2 cellular contexts compared by ENCODE assay signal in the genomic region with DNA sequence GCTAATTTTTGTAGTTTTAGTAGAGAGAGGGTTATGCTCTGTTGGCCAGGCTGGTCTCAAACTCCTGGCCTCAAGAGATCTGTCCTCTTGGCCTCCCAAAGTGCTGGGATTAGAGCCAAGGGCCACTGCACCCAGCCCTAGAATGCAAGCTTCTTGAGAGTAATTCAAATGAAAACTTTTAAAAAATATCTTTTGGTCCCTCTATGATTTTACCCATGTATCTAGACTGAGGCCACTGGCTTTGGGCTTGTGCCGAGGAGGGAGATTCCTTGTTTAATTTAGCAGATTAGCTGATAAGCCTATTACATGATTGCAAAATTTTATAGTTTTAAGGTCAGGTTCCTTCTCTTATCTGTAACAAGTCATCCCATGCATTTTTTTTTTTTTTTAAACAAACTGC.
TF ChIP-seq lines count a peak whose summit lies in the region.

No MANE protein-coding gene starts in this region.

TF ChIP-seq in liver, 16 proteins besides CTCF, POLR2A, EP300 and RAD21 (continued from another document):
- TF ChIP-seq ZBTB33 (IDR thresholded peaks at IDR 0.05) (peak; percentile 25), HNF4A (conservative IDR thresholded peaks at IDR 0.05) (peak; percentile 48 to 64), NR2F2 (IDR thresholded peaks at IDR 0.05) (no peak), HNF4G (IDR thresholded peaks at IDR 0.05) (no peak), MAX (IDR thresholded peaks at IDR 0.05) (no peak), EGR1 (IDR thresholded peaks at IDR 0.05; ENCODE audit: low read depth in 2 of 2) (no peak), FOXA1 (IDR thresholded peaks at IDR 0.05) (peak; percentile 61), JUND (IDR thresholded peaks at IDR 0.05) (peak in 1 of 2 donors; percentile 29), FOXA2 (IDR thresholded peaks at IDR 0.05) (peak; percentile 72)
- TF ChIP-seq, protein P1, sequence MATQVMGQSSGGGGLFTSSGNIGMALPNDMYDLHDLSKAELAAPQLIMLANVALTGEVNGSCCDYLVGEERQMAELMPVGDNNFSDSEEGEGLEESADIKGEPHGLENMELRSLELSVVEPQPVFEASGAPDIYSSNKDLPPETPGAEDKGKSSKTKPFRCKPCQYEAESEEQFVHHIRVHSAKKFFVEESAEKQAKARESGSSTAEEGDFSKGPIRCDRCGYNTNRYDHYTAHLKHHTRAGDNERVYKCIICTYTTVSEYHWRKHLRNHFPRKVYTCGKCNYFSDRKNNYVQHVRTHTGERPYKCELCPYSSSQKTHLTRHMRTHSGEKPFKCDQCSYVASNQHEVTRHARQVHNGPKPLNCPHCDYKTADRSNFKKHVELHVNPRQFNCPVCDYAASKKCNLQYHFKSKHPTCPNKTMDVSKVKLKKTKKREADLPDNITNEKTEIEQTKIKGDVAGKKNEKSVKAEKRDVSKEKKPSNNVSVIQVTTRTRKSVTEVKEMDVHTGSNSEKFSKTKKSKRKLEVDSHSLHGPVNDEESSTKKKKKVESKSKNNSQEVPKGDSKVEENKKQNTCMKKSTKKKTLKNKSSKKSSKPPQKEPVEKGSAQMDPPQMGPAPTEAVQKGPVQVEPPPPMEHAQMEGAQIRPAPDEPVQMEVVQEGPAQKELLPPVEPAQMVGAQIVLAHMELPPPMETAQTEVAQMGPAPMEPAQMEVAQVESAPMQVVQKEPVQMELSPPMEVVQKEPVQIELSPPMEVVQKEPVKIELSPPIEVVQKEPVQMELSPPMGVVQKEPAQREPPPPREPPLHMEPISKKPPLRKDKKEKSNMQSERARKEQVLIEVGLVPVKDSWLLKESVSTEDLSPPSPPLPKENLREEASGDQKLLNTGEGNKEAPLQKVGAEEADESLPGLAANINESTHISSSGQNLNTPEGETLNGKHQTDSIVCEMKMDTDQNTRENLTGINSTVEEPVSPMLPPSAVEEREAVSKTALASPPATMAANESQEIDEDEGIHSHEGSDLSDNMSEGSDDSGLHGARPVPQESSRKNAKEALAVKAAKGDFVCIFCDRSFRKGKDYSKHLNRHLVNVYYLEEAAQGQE (IDR thresholded peaks at IDR 0.05), result no peak

TF ChIP-seq in HepG2, 621 proteins besides CTCF, POLR2A, EP300 and RAD21 (continued from another document):
- no peak for TF ChIP-seq ZFP36 (IDR thresholded peaks at IDR 0.05; ENCODE audit: borderline replicate concordance, low read depth, low read length, partially characterized antibody)
- no peak for TF ChIP-seq MLXIP (CRISPR knock-in tag; IDR thresholded peaks at IDR 0.05; ENCODE audit: borderline replicate concordance)
- no peak for TF ChIP-seq MAFG (CRISPR knock-in tag; IDR thresholded peaks at IDR 0.05)
- TF ChIP-seq MIER3 (CRISPR knock-in tag; IDR thresholded peaks at IDR 0.05; ENCODE audit: borderline replicate concordance), result no peak
- TF ChIP-seq, protein P2, sequence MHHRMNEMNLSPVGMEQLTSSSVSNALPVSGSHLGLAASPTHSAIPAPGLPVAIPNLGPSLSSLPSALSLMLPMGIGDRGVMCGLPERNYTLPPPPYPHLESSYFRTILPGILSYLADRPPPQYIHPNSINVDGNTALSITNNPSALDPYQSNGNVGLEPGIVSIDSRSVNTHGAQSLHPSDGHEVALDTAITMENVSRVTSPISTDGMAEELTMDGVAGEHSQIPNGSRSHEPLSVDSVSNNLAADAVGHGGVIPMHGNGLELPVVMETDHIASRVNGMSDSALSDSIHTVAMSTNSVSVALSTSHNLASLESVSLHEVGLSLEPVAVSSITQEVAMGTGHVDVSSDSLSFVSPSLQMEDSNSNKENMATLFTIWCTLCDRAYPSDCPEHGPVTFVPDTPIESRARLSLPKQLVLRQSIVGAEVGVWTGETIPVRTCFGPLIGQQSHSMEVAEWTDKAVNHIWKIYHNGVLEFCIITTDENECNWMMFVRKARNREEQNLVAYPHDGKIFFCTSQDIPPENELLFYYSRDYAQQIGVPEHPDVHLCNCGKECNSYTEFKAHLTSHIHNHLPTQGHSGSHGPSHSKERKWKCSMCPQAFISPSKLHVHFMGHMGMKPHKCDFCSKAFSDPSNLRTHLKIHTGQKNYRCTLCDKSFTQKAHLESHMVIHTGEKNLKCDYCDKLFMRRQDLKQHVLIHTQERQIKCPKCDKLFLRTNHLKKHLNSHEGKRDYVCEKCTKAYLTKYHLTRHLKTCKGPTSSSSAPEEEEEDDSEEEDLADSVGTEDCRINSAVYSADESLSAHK (CRISPR knock-in tag; IDR thresholded peaks at IDR 0.05; ENCODE audit: borderline replicate concordance), result no peak
- no peak for TF ChIP-seq MAX (IDR thresholded peaks at IDR 0.05)
- TF ChIP-seq FOXM1 (CRISPR knock-in tag; IDR thresholded peaks at IDR 0.05), result no peak
- TF ChIP-seq ZNF550 (CRISPR knock-in tag; IDR thresholded peaks at IDR 0.05; ENCODE audit: borderline replicate concordance), result no peak
- TF ChIP-seq ESRRA (CRISPR knock-in tag; IDR thresholded peaks at IDR 0.05; ENCODE audit: low read depth), result no peak
- no peak for TF ChIP-seq ZNF362 (CRISPR knock-in tag; IDR thresholded peaks at IDR 0.05; ENCODE audit: borderline replicate concordance)
- TF ChIP-seq, protein P3, sequence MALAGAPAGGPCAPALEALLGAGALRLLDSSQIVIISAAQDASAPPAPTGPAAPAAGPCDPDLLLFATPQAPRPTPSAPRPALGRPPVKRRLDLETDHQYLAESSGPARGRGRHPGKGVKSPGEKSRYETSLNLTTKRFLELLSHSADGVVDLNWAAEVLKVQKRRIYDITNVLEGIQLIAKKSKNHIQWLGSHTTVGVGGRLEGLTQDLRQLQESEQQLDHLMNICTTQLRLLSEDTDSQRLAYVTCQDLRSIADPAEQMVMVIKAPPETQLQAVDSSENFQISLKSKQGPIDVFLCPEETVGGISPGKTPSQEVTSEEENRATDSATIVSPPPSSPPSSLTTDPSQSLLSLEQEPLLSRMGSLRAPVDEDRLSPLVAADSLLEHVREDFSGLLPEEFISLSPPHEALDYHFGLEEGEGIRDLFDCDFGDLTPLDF (CRISPR knock-in tag; IDR thresholded peaks at IDR 0.05), result no peak
- TF ChIP-seq CREM (IDR thresholded peaks at IDR 0.05), result no peak
- TF ChIP-seq CREM (CRISPR knock-in tag; IDR thresholded peaks at IDR 0.05), result no peak
